11 cellular contexts compared by ENCODE assay signal in the genomic region with DNA sequence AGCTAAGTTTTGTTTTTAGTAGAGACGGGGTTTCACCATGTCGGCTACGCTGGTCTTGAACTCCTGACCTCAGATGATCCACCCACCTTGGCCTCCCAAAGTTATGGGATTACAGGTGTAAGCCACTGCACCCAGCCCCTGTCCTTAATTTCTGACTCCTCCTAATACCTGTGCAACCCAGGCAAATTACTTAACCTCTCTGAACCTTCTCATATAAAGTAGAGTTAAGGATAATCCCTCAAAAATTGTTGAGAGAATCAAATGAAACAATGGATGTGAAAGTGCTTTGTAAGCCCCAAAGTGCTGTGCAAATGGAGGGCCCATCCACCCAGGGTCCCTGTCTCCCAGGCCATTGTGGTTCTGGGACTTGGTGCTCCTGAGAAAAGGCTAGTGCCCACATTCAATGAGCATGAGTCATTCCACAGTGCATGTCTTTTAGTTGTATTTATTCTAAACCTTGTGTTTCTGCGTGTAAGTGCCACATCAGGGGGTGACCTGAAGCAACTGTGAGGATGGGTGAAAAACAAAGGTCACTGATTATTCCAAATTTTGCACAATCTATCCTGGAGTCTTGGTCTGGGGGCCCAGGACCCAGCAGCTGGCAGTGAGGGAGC.
DNase-seq lines count a peak whose midpoint lies in the region; ATAC-seq and TF ChIP-seq lines count a peak whose summit lies in the region.
"Had no signal": no experiment of that assay in that cellular context is flagged by ENCODE, and none has a peak within 500 bp of the region (broad histone marks: within the 10 kb centered on the region; RNA-seq: fewer than 3 reads in every experiment).

No MANE protein-coding gene starts in this region.

- H3K9ac ChIP-seq in HUES6 (ENCODE audit: low read length) = peak overlapping the region; percentile 29

- peaks cover 0 to 2% (median 0%) of the 10 kb centered on the region in 5 donors for H3K36me3 Mint-ChIP-seq in naive thymus-derived CD4-positive, alpha-beta T cell

- no peak for TF ChIP-seq POLR2A in body of pancreas (IDR thresholded peaks at IDR 0.05)

- H3K36me3 ChIP-seq in HUES6 (ENCODE audit: control insufficient read depth, insufficient read depth, low read length) (no peaks in the 10 kb centered on the region), body of pancreas (replicated peaks in 1 of 2; ENCODE audit: insufficient read depth in 1 of 2, low read depth in 2 of 2) (no peaks in the 10 kb centered on the region), mucosa of descending colon (ENCODE audit: low read depth) (no peaks in the 10 kb centered on the region)
- H3K36me3 ChIP-seq in naive thymus-derived CD4-positive, alpha-beta T cell (ENCODE audit: control insufficient read depth in 2 of 3, insufficient read depth in 3 of 3, low read length in 3 of 3) = no peaks in the 10 kb centered on the region
- H3K36me3 ChIP-seq: colonic mucosa had no signal

- peak overlapping the region in 5 of 10 donors; percentile 4 to 75 (median 39) for H3K4me3 Mint-ChIP-seq in naive thymus-derived CD4-positive, alpha-beta T cell

- H3K27me3 Mint-ChIP-seq in naive thymus-derived CD4-positive, alpha-beta T cell = no peaks in the 10 kb centered on the region

- peak overlapping the region in 7 of 9 donors; percentile 60 to 87 (median 83) for H3K27ac Mint-ChIP-seq in naive thymus-derived CD4-positive, alpha-beta T cell

- peaks cover 18% of the 10 kb centered on the region; the same call in 1 of the 2 replicates for H3K4me1 ChIP-seq in HUES6 (ENCODE audit: control insufficient read depth, insufficient read depth, low read length)
- H3K4me1 ChIP-seq in body of pancreas = peaks cover 55% of the 10 kb centered on the region
- peaks cover 39 to 42% of the 10 kb centered on the region in 2 donors for H3K4me1 ChIP-seq in naive thymus-derived CD4-positive, alpha-beta T cell (ENCODE audit: control insufficient read depth in 2 of 2, insufficient read depth in 2 of 2, low read length in 2 of 2)
- no peaks in the 10 kb centered on the region for H3K4me1 ChIP-seq in mucosa of descending colon (ENCODE audit: low read depth)
- H3K4me1 ChIP-seq: colonic mucosa had no signal

- ATAC-seq in body of pancreas = no peak
- no peak for ATAC-seq in naive thymus-derived CD4-positive, alpha-beta T cell
- no peak for ATAC-seq in mucosa of descending colon
- no peak for ATAC-seq in GM21526 (IDR thresholded peaks at IDR 0.05; ENCODE audit: low FRiP score, unreplicated experiment)

- H3K4me3 ChIP-seq in HUES6 (ENCODE audit: low read depth, low read length) (no peak overlapping the region), body of pancreas (no peak overlapping the region), mucosa of descending colon (no peak overlapping the region)
- H3K4me3 ChIP-seq in naive thymus-derived CD4-positive, alpha-beta T cell (ENCODE audit: low read length) = no peak overlapping the region
- H3K4me3 ChIP-seq: colonic mucosa had no signal

- H3K4me1 Mint-ChIP-seq in naive thymus-derived CD4-positive, alpha-beta T cell = peaks cover 27 to 75% (median 61%) of the 10 kb centered on the region in 7 donors

- no peaks in the 10 kb centered on the region for H3K9me3 Mint-ChIP-seq in naive thymus-derived CD4-positive, alpha-beta T cell

- no peak overlapping the region for H3K27ac ChIP-seq in HUES6 (ENCODE audit: low read depth, low read length)
- peak overlapping the region; percentile 78 to 87 (median 85) for H3K27ac ChIP-seq in body of pancreas
- no peak overlapping the region for H3K27ac ChIP-seq in naive thymus-derived CD4-positive, alpha-beta T cell (ENCODE audit: low read depth, low read length)

- WGBS in body of pancreas, 2 donors = 78 to 83% methylated on average over 4 of the region's 4 CpGs

- POLR2A ChIA-PET in naive thymus-derived CD4-positive, alpha-beta T cell (lab: Charles Lee) = interaction anchor here (0.6 to 1.8 kb wide), 4 partner anchors 17 to 346 kb away, joined by 3 to 4 read pairs (median 3); no protein-coding TSS in a partner anchor

- intact Hi-C loops in body of pancreas (cut with DNase I) = no loop called here
- intact Hi-C loops in naive thymus-derived CD4-positive, alpha-beta T cell (cut with micrococcal nuclease) = no loop called here
- intact Hi-C loops in mucosa of descending colon (cut with DNase I, micrococcal nuclease) = no loop called here

- no peaks in the 10 kb centered on the region for H3K27me3 ChIP-seq in HUES6 (ENCODE audit: control insufficient read depth, insufficient read depth, low read length)
- H3K27me3 ChIP-seq in body of pancreas = no peaks in the 10 kb centered on the region
- no peaks in the 10 kb centered on the region for H3K27me3 ChIP-seq in naive thymus-derived CD4-positive, alpha-beta T cell (ENCODE audit: control insufficient read depth in 2 of 2, insufficient read depth in 2 of 2, low read length in 2 of 2)
- H3K27me3 ChIP-seq: colonic mucosa had no signal

- DNase-seq in AG08395 (ENCODE audit: low spot score) = peak; percentile 57
- DNase-seq in body of pancreas = no peak
- no peak for DNase-seq in naive thymus-derived CD4-positive, alpha-beta T cell
- DNase-seq in mucosa of descending colon = no peak
- DNase-seq in epidermal melanocyte (ENCODE audit: insufficient read length, low spot score) = no peak
- no peak for DNase-seq in NCI-H146 (lab: John Stamatoyannopoulos, UW)
- DNase-seq: activated CD4-positive, alpha-beta T cell treated with anti-CD3 and anti-CD28 coated beads for 1 hour; stimulated activated CD4-positive, alpha-beta T cell treated with anti-CD3 and anti-CD28 coated beads, Interleukin-2, amount 100 ng/mL, for 24 hours had no signal

- TF ChIP-seq CTCF in body of pancreas (IDR thresholded peaks at IDR 0.05) (no peak), mucosa of descending colon (IDR thresholded peaks at IDR 0.05) (no peak)

- no peaks in the 10 kb centered on the region for H3K9me3 ChIP-seq in HUES6 (ENCODE audit: control insufficient read depth, insufficient read depth, low read depth, low read length)
- no peaks in the 10 kb centered on the region for H3K9me3 ChIP-seq in body of pancreas
- H3K9me3 ChIP-seq in naive thymus-derived CD4-positive, alpha-beta T cell (ENCODE audit: control insufficient read depth in 2 of 3, low read length in 3 of 3) = no peaks in the 10 kb centered on the region
- H3K9me3 ChIP-seq in mucosa of descending colon = no peaks in the 10 kb centered on the region
- H3K9me3 ChIP-seq: colonic mucosa had no signal

- CTCF ChIA-PET in naive thymus-derived CD4-positive, alpha-beta T cell (lab: Charles Lee) = interaction anchor here (0.7 kb wide), 1 partner anchor 11 kb away, joined by 3 read pairs; no protein-coding TSS in a partner anchor

Comparison
In these comparisons a context has a peak if more than half of its experiments do, and no peak if none do; other contexts are left out.
1. H3K27ac ChIP-seq: peak in body of pancreas (4 of 4); none in HUES6 (single experiment) and naive thymus-derived CD4-positive, alpha-beta T cell (single experiment).